In the genomic region with DNA sequence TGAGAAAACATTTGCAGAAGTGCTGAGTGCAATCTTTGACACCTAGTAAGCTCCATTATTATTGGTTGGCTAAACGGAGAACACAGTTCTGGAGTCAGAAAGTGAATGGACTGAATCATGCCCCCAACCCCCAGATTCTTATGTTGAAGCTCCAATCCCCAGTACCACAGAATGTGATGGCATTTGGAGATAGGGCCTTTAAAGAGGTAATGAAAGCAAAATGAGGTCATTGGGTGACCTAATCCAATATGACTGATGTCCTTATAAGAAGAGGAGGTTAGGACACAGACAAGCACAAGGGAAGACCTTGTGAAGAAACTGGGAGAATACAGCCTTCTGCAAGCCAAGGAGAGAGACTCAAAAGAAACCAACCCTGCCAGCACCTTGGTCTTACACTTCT, we compare ENCODE assay signal across 1 cellular context.
TF ChIP-seq lines count a peak whose summit lies in the region.

No MANE protein-coding gene starts in this region.

TF ChIP-seq in IMR-90, 13 proteins besides CTCF, POLR2A, EP300 and RAD21:
- no peak for TF ChIP-seq RCOR1 (IDR thresholded peaks at IDR 0.05; ENCODE audit: insufficient replicate concordance, low read length)
